ENCODE assay signal across 29 cellular contexts in the genomic region with DNA sequence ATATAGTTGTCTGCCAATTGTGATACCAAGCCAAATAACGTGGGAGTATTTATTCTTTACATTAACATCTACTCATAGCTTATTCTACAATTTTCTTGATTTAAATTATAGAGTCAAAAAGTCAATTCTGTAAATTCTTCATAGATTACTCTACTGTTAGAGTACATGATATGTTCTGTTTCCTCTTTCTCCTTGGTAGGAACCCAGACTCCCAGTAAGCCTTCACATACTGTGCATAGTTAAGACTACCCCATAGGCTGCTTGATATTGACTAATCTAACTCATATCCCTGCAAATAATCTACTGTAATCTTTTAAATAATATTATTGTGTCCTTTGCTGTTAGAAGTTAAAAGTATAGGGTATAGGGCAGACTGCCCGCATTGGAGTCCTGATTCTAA.
"Had no signal": no experiment of that assay in that cellular context is flagged by ENCODE, and none has a peak within 500 bp of the region (broad histone marks: within the 10 kb centered on the region; RNA-seq: fewer than 3 reads in every experiment).

No MANE protein-coding gene starts in this region.

- H3K4me1 Mint-ChIP-seq: activated CD4-positive, alpha-beta T cell treated with anti-CD3 and anti-CD28 coated beads, Interleukin-2, amount 10 ng/mL, durations not matched to agents 7 days and 5 days; activated T-helper 17 cell treated with anti-CD3 and anti-CD28 coated beads, Interleukin-2, amount 50 U/mL, for 72 hours; central memory CD8-positive, alpha-beta T cell; endodermal cell; T-helper 17 cell had no signal

- H3K4me3 ChIP-seq: coronary artery, dorsolateral prefrontal cortex had no signal

- H3K4me3 Mint-ChIP-seq: activated CD4-positive, alpha-beta T cell treated with anti-CD3 and anti-CD28 coated beads, Interleukin-2, amount 10 ng/mL, durations not matched to agents 7 days and 5 days; activated CD8-positive, alpha-beta T cell treated with anti-CD3 and anti-CD28 coated beads for 36 hours; activated naive CD8-positive, alpha-beta T cell; activated T-cell treated with anti-CD3 and anti-CD28 coated beads, Interleukin-2, amount 50 U/mL, for 4 hours; activated T-helper 17 cell treated with anti-CD3 and anti-CD28 coated beads, Interleukin-2, amount 50 U/mL, for 72 hours; central memory CD8-positive, alpha-beta T cell; dendritic cell treated with granulocyte-macrophage colony-stimulating factor and Interleukin-4, amounts not matched to agents 40 ng/mL and 50 ng/mL, for 4 days; endodermal cell; T-helper 17 cell; T-helper 2 cell treated with Interferon-gamma antibody and Interleukin-4, amounts not matched to agents 5 μg/mL and 100 μg/mL, for 36 hours had no signal

- ATAC-seq: activated CD8-positive, alpha-beta T cell treated with anti-CD3 and anti-CD28 coated beads for 36 hours; activated T-cell treated with anti-CD3 and anti-CD28 coated beads, Interleukin-2, amount 50 U/mL, for 4 hours; activated T-helper 17 cell treated with anti-CD3 and anti-CD28 coated beads, Interleukin-2, amount 50 U/mL, for 72 hours; esophagus mucosa; T-helper 17 cell had no signal

- H3K36me3 ChIP-seq: brain microvascular endothelial cell had no signal

- DNase-seq: activated CD4-positive, alpha-beta T cell treated with anti-CD3 and anti-CD28 coated beads for 1 hour; activated CD4-positive, alpha-beta T cell treated with anti-CD3 and anti-CD28 coated beads for 4 hours; activated CD4-positive, alpha-beta T cell treated with anti-CD3 and anti-CD28 coated beads, Interleukin-2, amount 10 ng/mL, durations not matched to agents 7 days and 5 days; activated CD4-positive, alpha-beta T cell treated with anti-CD3 and anti-CD28 coated beads, Interleukin-2, amount 50 U/mL, for 48 hours; activated CD8-positive, alpha-beta memory T cell treated with anti-CD3 and anti-CD28 coated beads for 24 hours; activated CD8-positive, alpha-beta T cell treated with anti-CD3 and anti-CD28 coated beads for 36 hours; activated effector memory CD4-positive, alpha-beta T cell treated with Interleukin-2 at 50 U/mL for 16 hours; activated gamma-delta T cell treated with Interleukin-2 at 50 U/mL for 16 hours; activated naive CD4-positive, alpha-beta T cell treated with anti-CD3 and anti-CD28 coated beads, Interleukin-2, amount 50 U/mL, for 16 hours; activated naive CD4-positive, alpha-beta T cell treated with Interleukin-2 at 50 U/mL for 16 hours; activated T-cell treated with anti-CD3 and anti-CD28 coated beads, Interleukin-2, amount 50 U/mL, for 4 hours; amniotic stem cell; anterior cingulate cortex; brain microvascular endothelial cell; dorsolateral prefrontal cortex; effector memory CD4-positive, alpha-beta T cell; endodermal cell; foreskin fibroblast; head of caudate nucleus; T-helper 1 cell; T-helper 17 cell; T1000 had no signal

- H3K27me3 ChIP-seq: brain microvascular endothelial cell, dorsolateral prefrontal cortex had no signal

- H3K9me3 Mint-ChIP-seq: activated T-helper 17 cell treated with anti-CD3 and anti-CD28 coated beads, Interleukin-2, amount 50 U/mL, for 72 hours; T-helper 2 cell treated with Interferon-gamma antibody and Interleukin-4, amounts not matched to agents 5 μg/mL and 100 μg/mL, for 36 hours had no signal

- H3K36me3 Mint-ChIP-seq: activated naive CD8-positive, alpha-beta T cell had no signal

- H3K27me3 Mint-ChIP-seq: dendritic cell treated with granulocyte-macrophage colony-stimulating factor and Interleukin-4, amounts not matched to agents 40 ng/mL and 50 ng/mL, for 4 days; T-helper 17 cell had no signal

- H3K27ac Mint-ChIP-seq: activated CD4-positive, alpha-beta T cell treated with anti-CD3 and anti-CD28 coated beads, Interleukin-2, amount 10 ng/mL, durations not matched to agents 7 days and 5 days; activated CD8-positive, alpha-beta T cell treated with anti-CD3 and anti-CD28 coated beads for 36 hours; activated naive CD8-positive, alpha-beta T cell; activated T-helper 17 cell treated with anti-CD3 and anti-CD28 coated beads, Interleukin-2, amount 50 U/mL, for 72 hours; dendritic cell treated with granulocyte-macrophage colony-stimulating factor and Interleukin-4, amounts not matched to agents 40 ng/mL and 50 ng/mL, for 4 days; endodermal cell; T-helper 17 cell; T-helper 2 cell treated with Interferon-gamma antibody and Interleukin-4, amounts not matched to agents 5 μg/mL and 100 μg/mL, for 36 hours had no signal

- H3K27ac ChIP-seq: brain microvascular endothelial cell, coronary artery, dorsolateral prefrontal cortex had no signal
